Comparison of ENCODE assay signal across 13 cellular contexts in genomic region chr21:16084776-16085364, GRCh38.
A peak's percentile ranks its signal among the peaks of the same experiment; 100 is the strongest.
DNase-seq lines count a peak whose midpoint lies in the region; ATAC-seq and TF ChIP-seq lines count a peak whose summit lies in the region.
"Had no signal": no experiment of that assay in that cellular context is flagged by ENCODE, and none has a peak within 500 bp of the region (broad histone marks: within the 10 kb centered on the region; RNA-seq: fewer than 3 reads in every experiment).

No MANE protein-coding gene starts in this region.

- DNase-seq in HFF-Myc (ENCODE audit: extremely low read depth, low read depth), result peak; percentile 55
- peak in 3 of 4 donors; percentile 14 to 40 (median 23) for DNase-seq in body of pancreas
- peak; percentile 82 for DNase-seq in inferior parietal cortex (ENCODE audit: extremely low spot score)
- DNase-seq in suprapubic skin (ENCODE audit: low spot score in 2 of 2), result peak; percentile 80
- DNase-seq in stimulated activated CD8-positive, alpha-beta memory T cell treated with anti-CD3 and anti-CD28 coated beads, Interleukin-4, amount 100 ng/mL, for 48 hours, result no peak
- DNase-seq in NCI-H1417 treated with DMSO at 0.1 percent for 48 hours (lab: John Stamatoyannopoulos, UW), result no peak
- no peak for DNase-seq in retina
- DNase-seq: activated T-cell treated with anti-CD3 and anti-CD28 coated beads, Interleukin-2, amount 50 U/mL, for 72 hours; erythroblast; naive B cell; NCI-H1694; T-helper 1 cell had no signal

- H3K27ac ChIP-seq in body of pancreas (no peak overlapping the region), suprapubic skin (peak overlapping the region; percentile 61)

- TF ChIP-seq CTCF in HFF-Myc (IDR thresholded peaks at IDR 0.05; ENCODE audit: low read depth, low read length, missing control alignments) (no peak), body of pancreas (IDR thresholded peaks at IDR 0.05) (no peak), suprapubic skin (IDR thresholded peaks at IDR 0.05) (no peak)

- TF ChIP-seq EP300 in suprapubic skin (IDR thresholded peaks at IDR 0.05), result no peak

- H3K4me3 ChIP-seq in HFF-Myc (replicated peaks; ENCODE audit: low read depth, low read length), result no peak overlapping the region
- no peak overlapping the region for H3K4me3 ChIP-seq in body of pancreas
- no peak overlapping the region for H3K4me3 ChIP-seq in suprapubic skin

- H3K36me3 ChIP-seq in body of pancreas (replicated peaks in 1 of 2; ENCODE audit: insufficient read depth in 1 of 2, low read depth in 2 of 2), result no peaks in the 10 kb centered on the region
- H3K36me3 ChIP-seq in suprapubic skin, result no peaks in the 10 kb centered on the region

- no peaks in the 10 kb centered on the region for H3K4me1 ChIP-seq in body of pancreas
- no peaks in the 10 kb centered on the region for H3K4me1 ChIP-seq in suprapubic skin

- TF ChIP-seq POLR2A in body of pancreas (IDR thresholded peaks at IDR 0.05), result no peak
- TF ChIP-seq POLR2A in suprapubic skin (IDR thresholded peaks at IDR 0.05), result no peak

- WGBS in body of pancreas, 2 donors, result 59 to 62% methylated on average over 7 of the region's 7 CpGs
- 71% methylated on average over 7 of the region's 7 CpGs for WGBS in suprapubic skin

- intact Hi-C loops in body of pancreas (cut with DNase I), result loop anchor here (10.0 kb wide), 1 partner anchor 250 kb away; no protein-coding TSS in a partner anchor

- H3K9me3 ChIP-seq in body of pancreas (no peaks in the 10 kb centered on the region), suprapubic skin (no peaks in the 10 kb centered on the region)

- no peaks in the 10 kb centered on the region for H3K27me3 ChIP-seq in body of pancreas
- H3K27me3 ChIP-seq in suprapubic skin, result no peaks in the 10 kb centered on the region

- no peak for ATAC-seq in body of pancreas
- ATAC-seq in GM18867 (IDR thresholded peaks at IDR 0.05; ENCODE audit: unreplicated experiment), result no peak
- ATAC-seq: activated T-cell treated with anti-CD3 and anti-CD28 coated beads, Interleukin-2, amount 50 U/mL, for 72 hours had no signal

Comparison
In these comparisons a context has a peak if more than half of its experiments do, and no peak if none do; other contexts are left out.
1. DNase-seq: peak in HFF-Myc (single experiment), body of pancreas (3 of 4), inferior parietal cortex (single experiment) and suprapubic skin (2 of 2); none in stimulated activated CD8-positive, alpha-beta memory T cell treated with anti-CD3 and anti-CD28 coated beads, Interleukin-4, amount 100 ng/mL, for 48 hours (single experiment), NCI-H1417 treated with DMSO at 0.1 percent for 48 hours (single experiment) and retina (single experiment).